In the genomic region with DNA sequence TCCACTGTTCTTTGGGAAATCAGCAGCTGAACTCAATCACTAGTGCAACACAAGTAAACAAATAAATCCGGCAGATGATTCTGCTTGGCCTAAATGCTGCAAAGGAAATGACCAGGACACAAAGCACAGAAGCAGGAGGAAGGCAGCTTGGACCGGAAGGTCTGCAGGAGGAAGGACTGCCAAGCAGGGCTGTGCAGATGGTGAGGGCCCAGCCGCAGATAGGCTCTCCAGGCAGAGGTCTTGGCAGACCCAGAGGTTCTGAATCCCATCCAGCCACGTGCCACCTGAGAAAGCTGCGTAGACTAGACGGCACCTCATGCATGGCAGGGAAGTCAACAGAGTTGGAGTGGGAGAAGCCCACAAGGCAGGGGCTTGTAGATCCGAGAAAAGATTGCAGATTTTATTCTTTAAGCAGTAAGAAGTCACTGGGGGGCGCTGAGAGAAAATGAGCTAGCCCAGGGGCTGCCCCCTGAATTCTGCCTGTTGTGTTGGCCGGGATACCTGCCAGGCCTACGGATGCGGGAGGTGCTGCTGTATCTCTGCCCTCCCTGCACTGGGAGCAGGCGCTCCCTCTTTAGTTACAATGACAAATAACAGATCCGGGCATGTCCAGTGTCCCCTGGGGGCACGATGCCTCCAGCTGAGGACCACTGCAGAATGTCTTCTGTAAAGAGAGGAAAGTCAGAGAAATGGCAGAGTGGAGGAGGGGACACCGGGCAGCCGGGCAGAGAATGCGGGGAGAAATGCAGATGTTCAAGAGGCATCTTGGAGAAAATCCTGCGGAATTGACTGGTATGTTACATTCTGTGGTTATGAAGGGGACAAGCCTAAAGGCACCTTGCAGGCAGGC, we compare ENCODE assay signal across 1 cellular context.
TF ChIP-seq lines count a peak whose summit lies in the region.

No MANE protein-coding gene starts in this region.

TF ChIP-seq in liver, 16 proteins besides CTCF, POLR2A, EP300 and RAD21 (continued from another document):
- TF ChIP-seq, protein P1, sequence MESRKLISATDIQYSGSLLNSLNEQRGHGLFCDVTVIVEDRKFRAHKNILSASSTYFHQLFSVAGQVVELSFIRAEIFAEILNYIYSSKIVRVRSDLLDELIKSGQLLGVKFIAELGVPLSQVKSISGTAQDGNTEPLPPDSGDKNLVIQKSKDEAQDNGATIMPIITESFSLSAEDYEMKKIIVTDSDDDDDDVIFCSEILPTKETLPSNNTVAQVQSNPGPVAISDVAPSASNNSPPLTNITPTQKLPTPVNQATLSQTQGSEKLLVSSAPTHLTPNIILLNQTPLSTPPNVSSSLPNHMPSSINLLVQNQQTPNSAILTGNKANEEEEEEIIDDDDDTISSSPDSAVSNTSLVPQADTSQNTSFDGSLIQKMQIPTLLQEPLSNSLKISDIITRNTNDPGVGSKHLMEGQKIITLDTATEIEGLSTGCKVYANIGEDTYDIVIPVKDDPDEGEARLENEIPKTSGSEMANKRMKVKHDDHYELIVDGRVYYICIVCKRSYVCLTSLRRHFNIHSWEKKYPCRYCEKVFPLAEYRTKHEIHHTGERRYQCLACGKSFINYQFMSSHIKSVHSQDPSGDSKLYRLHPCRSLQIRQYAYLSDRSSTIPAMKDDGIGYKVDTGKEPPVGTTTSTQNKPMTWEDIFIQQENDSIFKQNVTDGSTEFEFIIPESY (IDR thresholded peaks at IDR 0.05) = no peak
- TF ChIP-seq EGR1 (IDR thresholded peaks at IDR 0.05; ENCODE audit: low read depth in 2 of 2) = no peak
